21 cellular contexts compared by ENCODE assay signal in the genomic region with DNA sequence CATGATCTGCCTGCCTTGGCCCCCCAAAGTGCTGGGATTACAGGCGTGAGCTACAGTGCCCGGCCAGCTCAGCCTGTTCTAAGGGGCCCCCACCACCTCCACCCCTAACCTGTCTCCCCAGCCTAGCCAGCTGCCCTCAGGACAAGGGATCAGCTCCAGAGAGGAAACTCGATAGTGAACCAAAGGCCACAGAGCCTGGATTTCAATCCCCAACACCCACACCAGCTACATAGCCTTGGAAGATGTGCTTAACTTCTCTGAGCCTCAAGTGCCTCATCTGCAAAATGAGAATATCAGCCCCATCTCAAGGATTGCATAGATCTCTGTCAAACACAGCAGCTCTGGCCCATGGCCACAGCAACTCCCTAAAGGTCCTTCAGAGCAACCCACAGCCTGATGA. TPM values are rescaled to one million over a fixed set of nuclear protein-coding genes. Genes with fewer than 3 reads are reported as not detected.
DNase-seq lines count a peak whose midpoint lies in the region; ATAC-seq and TF ChIP-seq lines count a peak whose summit lies in the region.
"Had no signal": no experiment of that assay in that cellular context is flagged by ENCODE, and none has a peak within 500 bp of the region (broad histone marks: within the 10 kb centered on the region; RNA-seq: fewer than 3 reads in every experiment).

No MANE protein-coding gene starts in this region.

- H3K4me1 Mint-ChIP-seq in activated T-cell treated with anti-CD3 and anti-CD28 coated beads, Interleukin-2, amount 50 U/mL, for 72 hours (ENCODE audit: low read depth) = peaks cover 66% of the 10 kb centered on the region
- H3K4me1 Mint-ChIP-seq in activated T-helper 17 cell treated with anti-CD3 and anti-CD28 coated beads, Interleukin-2, amount 50 U/mL, for 72 hours = peaks cover 41% of the 10 kb centered on the region
- peaks cover 46 to 73% (median 51%) of the 10 kb centered on the region in 3 donors for H3K4me1 Mint-ChIP-seq in naive B cell

- no peaks in the 10 kb centered on the region for H3K27me3 Mint-ChIP-seq in activated T-cell treated with anti-CD3 and anti-CD28 coated beads, Interleukin-2, amount 50 U/mL, for 72 hours (ENCODE audit: low read depth)
- no peaks in the 10 kb centered on the region for H3K27me3 Mint-ChIP-seq in activated T-helper 17 cell treated with anti-CD3 and anti-CD28 coated beads, Interleukin-2, amount 50 U/mL, for 72 hours
- no peaks in the 10 kb centered on the region for H3K27me3 Mint-ChIP-seq in naive B cell
- H3K27me3 Mint-ChIP-seq: activated naive CD8-positive, alpha-beta T cell treated with anti-CD3 and anti-CD28 coated beads, Interleukin-2, amount 10 ng/mL, durations not matched to agents 7 days and 5 days had no signal

- H3K36me3 Mint-ChIP-seq in activated T-cell treated with anti-CD3 and anti-CD28 coated beads, Interleukin-2, amount 50 U/mL, for 72 hours (ENCODE audit: insufficient read depth in 2 of 2) = peaks cover 0 to 5% of the 10 kb centered on the region in 2 donors
- peaks cover 54% of the 10 kb centered on the region for H3K36me3 Mint-ChIP-seq in activated T-helper 17 cell treated with anti-CD3 and anti-CD28 coated beads, Interleukin-2, amount 50 U/mL, for 72 hours (ENCODE audit: low read depth)
- peaks cover 0 to 7% of the 10 kb centered on the region in 2 donors for H3K36me3 Mint-ChIP-seq in naive B cell
- H3K36me3 Mint-ChIP-seq: mesothelial cell of epicardium had no signal

- H3K27ac ChIP-seq in subcutaneous abdominal adipose tissue (ENCODE audit: low read depth, low read length) = peak overlapping the region; percentile 37
- H3K27ac ChIP-seq: cardiac muscle cell, parathyroid adenoma had no signal

- peaks cover 0 to 30% (median 12%) of the 10 kb centered on the region in 5 donors for H3K36me3 ChIP-seq in subcutaneous abdominal adipose tissue (ENCODE audit: control insufficient read depth in 5 of 5, insufficient read depth in 5 of 5, low read length in 5 of 5)
- H3K36me3 ChIP-seq: cardiac muscle cell had no signal

- no peak for TF ChIP-seq CTCF in GM20000 (IDR thresholded peaks at IDR 0.05; ENCODE audit: extremely low read depth, missing control alignments)

- H3K9me3 ChIP-seq in subcutaneous abdominal adipose tissue (ENCODE audit: control insufficient read depth in 5 of 5, low read length in 5 of 5) = no peaks in the 10 kb centered on the region
- H3K9me3 ChIP-seq: A549 had no signal

- H3K9ac ChIP-seq in subcutaneous abdominal adipose tissue (ENCODE audit: low read length in 5 of 5) = no peak overlapping the region
- H3K9ac ChIP-seq: parathyroid adenoma had no signal

- DNase-seq in activated T-cell treated with anti-CD3 and anti-CD28 coated beads, Interleukin-2, amount 50 U/mL, for 72 hours = no peak
- no peak for DNase-seq in activated T-cell treated with anti-CD3 and anti-CD28 coated beads, Interleukin-2, amount 50 U/mL, for 48 hours
- DNase-seq in naive B cell (no peak), left colon (no peak), GM20000 (ENCODE audit: low spot score) (no peak), DMS53 treated with DMSO at 0.1 percent for 48 hours (lab: John Stamatoyannopoulos, UW; ENCODE audit: unreplicated experiment) (no peak)
- DNase-seq: activated naive CD8-positive, alpha-beta T cell treated with anti-CD3 and anti-CD28 coated beads, Interleukin-2, amount 10 ng/mL, durations not matched to agents 7 days and 5 days; endodermal cell; hippocampal formation; NCI-H2081 treated with DMSO at 0.1 percent for 48 hours; NCI-H524 treated with DMSO at 0.1 percent for 48 hours; PC-3 had no signal

- peak overlapping the region; percentile 48 for H3K27ac Mint-ChIP-seq in activated T-cell treated with anti-CD3 and anti-CD28 coated beads, Interleukin-2, amount 50 U/mL, for 72 hours
- peak overlapping the region; percentile 70 for H3K27ac Mint-ChIP-seq in activated T-helper 17 cell treated with anti-CD3 and anti-CD28 coated beads, Interleukin-2, amount 50 U/mL, for 72 hours
- peak overlapping the region in 5 of 6 donors; percentile 63 to 78 (median 75) for H3K27ac Mint-ChIP-seq in naive B cell
- H3K27ac Mint-ChIP-seq: activated naive CD8-positive, alpha-beta T cell treated with anti-CD3 and anti-CD28 coated beads, Interleukin-2, amount 10 ng/mL, durations not matched to agents 7 days and 5 days had no signal

- no peak overlapping the region for H3K4me3 ChIP-seq in subcutaneous abdominal adipose tissue (ENCODE audit: low read depth in 1 of 5, low read length in 5 of 5)
- H3K4me3 ChIP-seq: A549, cardiac muscle cell, K562, skin epidermis had no signal

- intact Hi-C loops in left colon (cut with DNase I, micrococcal nuclease) = loop anchor here in 1 of 2 donors (10.0 kb wide), 1 partner anchor 100 kb away; no protein-coding TSS in a partner anchor

- H3K9me3 Mint-ChIP-seq in activated T-cell treated with anti-CD3 and anti-CD28 coated beads, Interleukin-2, amount 50 U/mL, for 72 hours = no peaks in the 10 kb centered on the region
- no peaks in the 10 kb centered on the region for H3K9me3 Mint-ChIP-seq in activated T-helper 17 cell treated with anti-CD3 and anti-CD28 coated beads, Interleukin-2, amount 50 U/mL, for 72 hours
- no peaks in the 10 kb centered on the region for H3K9me3 Mint-ChIP-seq in naive B cell
- H3K9me3 Mint-ChIP-seq: activated naive CD8-positive, alpha-beta T cell treated with anti-CD3 and anti-CD28 coated beads, Interleukin-2, amount 10 ng/mL, durations not matched to agents 7 days and 5 days; endodermal cell; mesothelial cell of epicardium had no signal

- ATAC-seq in activated T-cell treated with anti-CD3 and anti-CD28 coated beads, Interleukin-2, amount 50 U/mL, for 72 hours (replicated peaks in 1 of 2) = no peak
- no peak for ATAC-seq in activated T-helper 17 cell treated with anti-CD3 and anti-CD28 coated beads, Interleukin-2, amount 50 U/mL, for 72 hours (replicated peaks)
- ATAC-seq in naive B cell (ENCODE audit: low read depth in 2 of 2) (no peak), left colon (no peak)
- ATAC-seq: A549, PC-3, SK-N-SH treated with all-trans-retinoic acid at 6 μM for 48 hours had no signal

- no peak overlapping the region for H3K4me3 Mint-ChIP-seq in activated T-cell treated with anti-CD3 and anti-CD28 coated beads, Interleukin-2, amount 50 U/mL, for 72 hours
- no peak overlapping the region for H3K4me3 Mint-ChIP-seq in activated T-helper 17 cell treated with anti-CD3 and anti-CD28 coated beads, Interleukin-2, amount 50 U/mL, for 72 hours
- no peak overlapping the region for H3K4me3 Mint-ChIP-seq in naive B cell
- H3K4me3 Mint-ChIP-seq: activated naive CD8-positive, alpha-beta T cell treated with anti-CD3 and anti-CD28 coated beads, Interleukin-2, amount 10 ng/mL, durations not matched to agents 7 days and 5 days; endodermal cell; mesothelial cell of epicardium had no signal

- H3K27me3 ChIP-seq in subcutaneous abdominal adipose tissue (ENCODE audit: control insufficient read depth in 5 of 5, insufficient read depth in 4 of 5, low read length in 5 of 5) = no peaks in the 10 kb centered on the region

- H3K4me1 ChIP-seq in subcutaneous abdominal adipose tissue (ENCODE audit: control insufficient read depth in 5 of 5, insufficient read depth in 5 of 5, low read length in 5 of 5) = peaks cover 7 to 81% (median 59%) of the 10 kb centered on the region in 5 donors

RNA-seq across cellular contexts. Expression of gene BIN1, which starts 32.0 kb away (rescaled TPM):
- 100 to 1,000 TPM in 1 of 2 donors, 10 to 100 TPM in 1; 87.3 to 127 TPM for total RNA-seq in activated T-cell treated with anti-CD3 and anti-CD28 coated beads, Interleukin-2, amount 50 U/mL, for 72 hours
- 100 to 1,000 TPM in 1 of 2 donors, 10 to 100 TPM in 1; 84.0 to 110 TPM for total RNA-seq in activated T-helper 17 cell treated with anti-CD3 and anti-CD28 coated beads, Interleukin-2, amount 50 U/mL, for 72 hours
- 100 to 1,000 TPM; 103 to 150 (median 124) TPM for polyA plus RNA-seq in naive B cell (ENCODE audit: low read depth in 6 of 6)
- 10 to 100 TPM; 34.3 to 37.2 TPM for total RNA-seq in left colon
